Comparison of ENCODE assay signal across 21 cellular contexts in the genomic region with DNA sequence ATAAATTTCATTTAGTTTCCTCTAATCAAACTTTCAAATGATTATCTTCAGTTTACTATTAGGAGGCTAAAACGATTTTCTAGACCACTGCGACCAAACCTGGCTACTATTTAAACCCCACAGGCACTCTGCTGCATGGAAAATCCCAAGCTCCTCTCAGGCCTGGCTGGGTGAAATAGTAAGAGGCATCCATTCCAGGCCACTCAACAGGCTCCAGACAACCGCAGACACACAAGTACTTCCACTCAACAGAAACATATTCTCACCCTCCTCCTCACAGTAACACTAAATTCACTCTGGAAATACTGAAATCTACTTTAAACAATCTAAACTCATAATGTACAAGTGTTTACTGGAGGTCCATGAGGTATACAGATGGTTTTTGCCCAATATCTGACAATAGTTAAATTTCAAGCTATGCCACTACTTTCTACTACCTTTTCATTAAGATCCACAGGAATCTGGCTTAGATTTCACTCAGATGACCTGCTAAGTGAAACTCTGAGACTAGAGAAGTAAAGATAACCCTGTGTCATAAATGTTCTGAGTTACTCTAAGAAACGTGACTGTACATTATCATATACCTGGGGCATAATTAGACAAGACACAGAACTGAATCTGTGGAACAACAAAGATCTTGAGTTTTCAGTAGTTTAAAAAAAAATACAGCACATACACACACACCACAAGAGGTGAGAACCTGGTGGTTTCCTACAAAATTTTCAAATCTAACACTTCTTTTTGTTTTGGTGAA. TPM values are rescaled to one million over a fixed set of nuclear protein-coding genes. Genes with fewer than 3 reads are reported as not detected.
DNase-seq lines count a peak whose midpoint lies in the region; ATAC-seq, FAIRE-seq and TF ChIP-seq lines count a peak whose summit lies in the region.
"Had no signal": no experiment of that assay in that cellular context is flagged by ENCODE, and none has a peak within 500 bp of the region (broad histone marks: within the 10 kb centered on the region; RNA-seq: fewer than 3 reads in every experiment).

No MANE protein-coding gene starts in this region.

- TF ChIP-seq EP300 in GM12878 (IDR thresholded peaks at IDR 0.05; ENCODE audit: borderline replicate concordance in 1 of 2, control insufficient read depth in 1 of 2, low read depth in 2 of 2, low read length in 2 of 2) = no peak

- H3K27me3 ChIP-seq in CD4-positive, alpha-beta memory T cell (ENCODE audit: insufficient read depth, low read length) = no peaks in the 10 kb centered on the region
- H3K27me3 ChIP-seq in GM12878 (replicated peaks in 1 of 2; ENCODE audit: control insufficient read depth in 2 of 2, insufficient read depth in 2 of 2, low read length in 1 of 2) (no peaks in the 10 kb centered on the region), esophagus squamous epithelium (no peaks in the 10 kb centered on the region)
- H3K27me3 ChIP-seq: adrenal gland, esophagus muscularis mucosa had no signal

- BruUV-seq in GM12878 (replicated peaks; lab: Mats Ljungman, UMichigan) = TSS peak; percentile 5

- H4K20me1 ChIP-seq in GM12878 (ENCODE audit: control insufficient read depth, insufficient read depth) = no peaks in the 10 kb centered on the region

- no peak overlapping the region for H3K27ac ChIP-seq in CD4-positive, alpha-beta memory T cell (ENCODE audit: low read depth, low read length)
- H3K27ac ChIP-seq in HEK293 (ENCODE audit: extremely low read depth, low read depth, low read length) (no peak overlapping the region), GM12878 (ENCODE audit: control insufficient read depth, insufficient read depth) (no peak overlapping the region), mesodermal cell (ENCODE audit: low read depth, low read length, severe bottlenecking) (peak overlapping the region; percentile 16), esophagus squamous epithelium (no peak overlapping the region)
- H3K27ac ChIP-seq: adrenal gland, esophagus muscularis mucosa, thoracic aorta had no signal

- H3K9me3 ChIP-seq in CD4-positive, alpha-beta memory T cell (ENCODE audit: control insufficient read depth in 1 of 2, low read length in 2 of 2) = no peaks in the 10 kb centered on the region
- H3K9me3 ChIP-seq in HEK293 (ENCODE audit: control insufficient read depth, insufficient read depth, low read depth, low read length) (no peaks in the 10 kb centered on the region), GM12878 (replicated peaks; ENCODE audit: control insufficient read depth, insufficient read depth, low read length) (no peaks in the 10 kb centered on the region), mesodermal cell (ENCODE audit: control insufficient read depth, low read length) (no peaks in the 10 kb centered on the region), esophagus squamous epithelium (no peaks in the 10 kb centered on the region)
- H3K9me3 ChIP-seq: adrenal gland, Caco-2, esophagus muscularis mucosa, thoracic aorta had no signal

- no peak for FAIRE-seq in GM12878 (lab: Jason Lieb, UNC)
- FAIRE-seq: H1, HepG2, RCC 7860 had no signal

- 84% methylated on average over 4 of the region's 4 CpGs for WGBS in GM12878 (ENCODE audit: insufficient coverage, insufficient replicate concordance, low lambda C conversion rate, missing lambda C conversion rate)
- WGBS in mesodermal cell (ENCODE audit: insufficient coverage in 2 of 2), 2 experiments = 100% methylated on average over 1 to 2 of the region's 4 CpGs
- WGBS in esophagus squamous epithelium, 2 donors = 88 to 90% methylated on average over 4 of the region's 4 CpGs

- H3K4me3 ChIP-seq in CD4-positive, alpha-beta memory T cell (ENCODE audit: low read length in 2 of 2) = no peak overlapping the region
- no peak overlapping the region for H3K4me3 ChIP-seq in HEK293 (ENCODE audit: low read depth, low read length)
- no peak overlapping the region for H3K4me3 ChIP-seq in GM12878
- H3K4me3 ChIP-seq in mesodermal cell (ENCODE audit: extremely low read depth, insufficient read depth, low read length, poor library complexity, severe bottlenecking) = no peak overlapping the region
- H3K4me3 ChIP-seq in esophagus squamous epithelium = no peak overlapping the region
- H3K4me3 ChIP-seq: adrenal gland, esophagus muscularis mucosa, thoracic aorta had no signal

- no peak for TF ChIP-seq RAD21 in GM12878 (IDR thresholded peaks at IDR 0.05; ENCODE audit: insufficient read depth, low read depth, low read length)

- peaks cover 10 to 21% (median 17%) of the 10 kb centered on the region in 4 donors for H3K4me1 Mint-ChIP-seq in CD4-positive, alpha-beta memory T cell

- intact Hi-C loops in CD4-positive, alpha-beta memory T cell (cut with micrococcal nuclease) = loop anchor here (10.0 kb wide), 1 partner anchor 309 kb away; no protein-coding TSS in a partner anchor
- intact Hi-C loops in GM12878 (cut with micrococcal nuclease; ENCODE audit: unreplicated experiment) (loop anchor here (5.0 kb wide), 1 partner anchor 542 kb away; no protein-coding TSS in a partner anchor), esophagus squamous epithelium (cut with DNase I) (no loop called here)

- no peaks in the 10 kb centered on the region for H3K27me3 Mint-ChIP-seq in CD4-positive, alpha-beta memory T cell
- H3K27me3 Mint-ChIP-seq: stimulated activated memory B cell treated with anti-CD40 and anti-IgM and Interleukin-4, amounts not matched to agents 10 μg/mL and 1 μg/mL and 100 μg/mL, for 72 hours had no signal

- POLR2A ChIA-PET in CD4-positive, alpha-beta memory T cell (lab: Charles Lee; ENCODE audit: partially characterized antibody) = interaction anchor here (1.0 kb wide), 1 partner anchor 10 kb away, joined by 4 read pairs; no protein-coding TSS in a partner anchor
- POLR2A ChIA-PET in HEK293 (lab: Yijun Ruan, JAX) = no interaction called here
- POLR2A ChIA-PET in GM12878 (lab: Charles Lee) = interaction anchor here (0.7 kb wide), 1 partner anchor 51 kb away, joined by 3 read pairs; no protein-coding TSS in a partner anchor

- no peaks in the 10 kb centered on the region for H3K9me3 Mint-ChIP-seq in CD4-positive, alpha-beta memory T cell
- H3K9me3 Mint-ChIP-seq: stimulated activated memory B cell treated with anti-CD40 and anti-IgM and Interleukin-4, amounts not matched to agents 10 μg/mL and 1 μg/mL and 100 μg/mL, for 72 hours had no signal

- ATAC-seq in GM12878 = no peak
- ATAC-seq in GM18517 (IDR thresholded peaks at IDR 0.05; ENCODE audit: unreplicated experiment) = no peak
- no peak for ATAC-seq in HG03095 (IDR thresholded peaks at IDR 0.05; ENCODE audit: unreplicated experiment)
- ATAC-seq: HepG2; sciatic nerve; stimulated activated memory B cell treated with anti-CD40 and anti-IgM and Interleukin-4, amounts not matched to agents 10 μg/mL and 1 μg/mL and 100 μg/mL, for 72 hours had no signal

- in situ Hi-C loops in GM12878 (cut with MboI) = loop anchor here (5.0 kb wide), 1 partner anchor 292 kb away; a partner anchor contains a TSS

- H3K36me3 Mint-ChIP-seq in CD4-positive, alpha-beta memory T cell = peaks cover 16 to 38% of the 10 kb centered on the region in 2 donors

- CTCF ChIA-PET in CD4-positive, alpha-beta memory T cell (lab: Charles Lee; ENCODE audit: partially characterized antibody) = interaction anchor here (8.8 kb wide), 1 partner anchor 293 kb away, joined by 182 read pairs; a partner anchor contains a TSS
- CTCF ChIA-PET in HEK293 (lab: Yijun Ruan, JAX) (interaction anchor here (0.6 to 6.0 kb wide), 13 partner anchors 8 to 560 kb away, joined by 3 to 55 read pairs (median 5); a partner anchor contains a TSS), GM12878 (lab: Yijun Ruan, JAX) (interaction anchor here (0.6 to 9.6 kb wide), 9 partner anchors 9 to 293 kb away, joined by 3 to 210 read pairs (median 3); a partner anchor contains a TSS)

- DNase-seq in CD4-positive, alpha-beta memory T cell = no peak
- DNase-seq in GM12878 (ENCODE audit: low read depth, low spot score) (no peak), esophagus squamous epithelium (lab: John Stamatoyannopoulos, UW) (no peak), MV-4-11 (lab: John Stamatoyannopoulos, UW) (no peak)
- DNase-seq: activated CD4-positive, CD25-positive, alpha-beta regulatory T cell treated with anti-CD3 and anti-CD28 coated beads, Interleukin-2, amount 50 U/mL, for 72 hours; Caco-2; effector CD4-positive, alpha-beta T cell; NCI-H146; NCI-H345 had no signal

- H2AFZ ChIP-seq in GM12878 (ENCODE audit: control insufficient read depth, low read depth, low read length) = no peak overlapping the region

- no peak overlapping the region for H3K9ac ChIP-seq in GM12878 (ENCODE audit: control insufficient read depth, insufficient read depth, low read length)

- peak overlapping the region in 5 of 7 donors; percentile 5 to 42 (median 19) for H3K27ac Mint-ChIP-seq in CD4-positive, alpha-beta memory T cell

- no peaks in the 10 kb centered on the region for H3K4me1 ChIP-seq in CD4-positive, alpha-beta memory T cell (ENCODE audit: insufficient read depth, low read length)
- no peaks in the 10 kb centered on the region for H3K4me1 ChIP-seq in HEK293 (ENCODE audit: control insufficient read depth, insufficient read depth, low read length)
- H3K4me1 ChIP-seq in GM12878 (ENCODE audit: control insufficient read depth, insufficient read depth, low read length) = no peaks in the 10 kb centered on the region
- no peaks in the 10 kb centered on the region for H3K4me1 ChIP-seq in mesodermal cell (ENCODE audit: control insufficient read depth, insufficient read depth, low read length, poor library complexity, severe bottlenecking)
- no peaks in the 10 kb centered on the region for H3K4me1 ChIP-seq in esophagus squamous epithelium
- H3K4me1 ChIP-seq: Caco-2 had no signal

- no peak overlapping the region for H3K4me2 ChIP-seq in GM12878 (ENCODE audit: control insufficient read depth, insufficient read depth)

- no peaks in the 10 kb centered on the region for H3K79me2 ChIP-seq in GM12878 (ENCODE audit: control insufficient read depth, insufficient read depth, low read length)

- RAD21 ChIA-PET in GM12878 (lab: Charles Lee; ENCODE audit: unreplicated experiment) = interaction anchor here (0.5 to 9.9 kb wide), 4 partner anchors 9 to 1121 kb away, joined by 4 to 104 read pairs (median 6); no protein-coding TSS in a partner anchor

- TF ChIP-seq POLR2A in GM12878 (IDR thresholded peaks at IDR 0.05; ENCODE audit: low read depth, low read length) (no peak), esophagus squamous epithelium (IDR thresholded peaks at IDR 0.05) (no peak)

- peaks cover 14% of the 10 kb centered on the region for H3K36me3 ChIP-seq in CD4-positive, alpha-beta memory T cell (ENCODE audit: insufficient read depth, low read length)
- H3K36me3 ChIP-seq in HEK293 (ENCODE audit: control insufficient read depth in 2 of 2, insufficient read depth in 1 of 2, low read length in 2 of 2) (peaks cover 31 to 40% of the 10 kb centered on the region in 2 experiments), GM12878 (ENCODE audit: control insufficient read depth in 2 of 2, insufficient read depth in 2 of 2, low read length in 1 of 2) (peaks cover 2 to 24% of the 10 kb centered on the region in 2 experiments), mesodermal cell (ENCODE audit: control insufficient read depth, insufficient read depth, low read length) (peaks cover 52% of the 10 kb centered on the region), esophagus squamous epithelium (peaks cover 6 to 68% (median 7%) of the 10 kb centered on the region in 3 donors)

- SMC1A ChIA-PET in GM12878 (lab: Charles Lee; ENCODE audit: uncharacterized antibody, unreplicated experiment) = interaction anchor here (1.3 to 2.9 kb wide), 2 partner anchors 17 to 292 kb away, joined by 5 to 12 read pairs; no protein-coding TSS in a partner anchor

- no peak overlapping the region for H3K4me3 Mint-ChIP-seq in CD4-positive, alpha-beta memory T cell
- H3K4me3 Mint-ChIP-seq: stimulated activated memory B cell treated with anti-CD40 and anti-IgM and Interleukin-4, amounts not matched to agents 10 μg/mL and 1 μg/mL and 100 μg/mL, for 72 hours had no signal

- TF ChIP-seq CTCF in HEK293 (tag by site-specific recombination; IDR thresholded peaks at IDR 0.05) (no peak), GM12878 (IDR thresholded peaks at IDR 0.05 in 2 of 3, conservative IDR thresholded peaks at IDR 0.05 in 1 of 3; ENCODE audit: control insufficient read depth in 2 of 3, extremely low read depth in 1 of 3, insufficient read depth in 1 of 3, low read depth in 3 of 3, low read length in 3 of 3) (no peak), esophagus squamous epithelium (IDR thresholded peaks at IDR 0.05) (no peak)

RNA-seq across cellular contexts. Expression of a gene that starts 10.4 kb away (rescaled TPM):
- 10 to 100 TPM; 81.1 to 90.8 TPM for total RNA-seq in CD4-positive, alpha-beta memory T cell
- polyA plus RNA-seq in CD4-positive, alpha-beta memory T cell = 1 to 10 TPM; 3.8 to 7.0 TPM
- 75.2 and 78.3 TPM in 2 replicates for total RNA-seq in GM12878 (2013; cell fraction: nucleolus; rRNA removed)
- total RNA-seq in GM12878 (2014; rRNA removed) (12.0 and 12.2 TPM in 2 replicates), GM12878 (2014; rRNA removed; fragmentation: Illumina TruSeq; extraction: Trizol) (10.2 and 11.2 TPM in 2 replicates), GM12878 (2021) (43.0 and 48.0 TPM in 2 replicates), esophagus squamous epithelium (10 to 100 TPM; 20.9 to 28.8 (median 27.6) TPM)
- polyA plus RNA-seq in GM12878 (2011; ENCODE audit: low read depth) = 7.2 TPM
- polyA plus RNA-seq in GM12878 (2011; rRNA removed) (13.0 and 15.4 TPM in 2 replicates), GM12878 (2014; fragmentation: Illumina TruSeq; extraction: Trizol) (13.9 and 15.5 TPM in 2 replicates), GM12878 (2014; fragmentation: Nextera tagmentation; extraction: Ambion mirVana) (1 to 10 TPM; 1.9 to 2.0 TPM), GM12878 (2014; rRNA removed) (13.5 and 16.1 TPM in 2 replicates), GM12878 (2016; fragmentation: Nextera tagmentation; extraction: Ambion mirVana) (10 to 100 TPM; 15.8 to 16.8 TPM)
- 13.6 and 15.0 TPM in 2 replicates for polyA plus RNA-seq in GM12878 (2011; cell fraction: cytosol; rRNA removed)
- 15.6 and 16.9 TPM in 2 replicates for polyA plus RNA-seq in GM12878 (2011; cell fraction: nucleus; rRNA removed)
- polyA plus RNA-seq in GM12878 (2012) = 18.0 and 24.0 TPM in 2 replicates
- 67.3 and 122 TPM in 2 replicates for polyA minus RNA-seq in GM12878 (2011; rRNA and poly(A)+ RNA removed)
- 15.9 and 30.5 TPM in 2 replicates for polyA minus RNA-seq in GM12878 (2011; cell fraction: cytosol; rRNA and poly(A)+ RNA removed)
- polyA minus RNA-seq in GM12878 (2011; cell fraction: nucleus; rRNA and poly(A)+ RNA removed) = 36.3 and 54.1 TPM in 2 replicates
- polyA plus RNA-seq in mesodermal cell (2013, experiment 1 of 2) = 38.0 TPM
- 32.0 TPM for polyA plus RNA-seq in mesodermal cell (2013, experiment 2 of 2)

RNA-seq across cellular contexts. Expression of a gene that starts 28.1 kb away (rescaled TPM):
- total RNA-seq in CD4-positive, alpha-beta memory T cell = under 1 TPM; 0.42 to 0.55 TPM
- under 1 TPM in 1 of 2 donors, not detected in 1; 0.47 TPM for polyA plus RNA-seq in CD4-positive, alpha-beta memory T cell
- total RNA-seq in GM12878 (2013; cell fraction: nucleolus; rRNA removed) = 22.6 and 25.4 TPM in 2 replicates
- 14.6 and 18.8 TPM in 2 replicates for total RNA-seq in GM12878 (2014; rRNA removed)
- total RNA-seq in GM12878 (2014; rRNA removed; fragmentation: Illumina TruSeq; extraction: Trizol) = 16.1 and 17.3 TPM in 2 replicates
- 23.6 and 27.9 TPM in 2 replicates for total RNA-seq in GM12878 (2021)
- 14.1 TPM for polyA plus RNA-seq in GM12878 (2011; ENCODE audit: low read depth)
- 24.0 and 29.7 TPM in 2 replicates for polyA plus RNA-seq in GM12878 (2011; rRNA removed)
- 44.3 and 48.0 TPM in 2 replicates for polyA plus RNA-seq in GM12878 (2011; cell fraction: cytosol; rRNA removed)
- polyA plus RNA-seq in GM12878 (2011; cell fraction: nucleus; rRNA removed) = 17.3 and 20.9 TPM in 2 replicates
- 18.5 and 20.6 TPM in 2 replicates for polyA plus RNA-seq in GM12878 (2012)
- polyA plus RNA-seq in GM12878 (2014; fragmentation: Illumina TruSeq; extraction: Trizol) = 21.8 and 24.0 TPM in 2 replicates
- polyA plus RNA-seq in GM12878 (2014; fragmentation: Nextera tagmentation; extraction: Ambion mirVana) = 1 to 10 TPM; 2.9 to 6.2 TPM
- polyA plus RNA-seq in GM12878 (2014; rRNA removed) = 20.4 and 25.9 TPM in 2 replicates
- 10 to 100 TPM; 14.3 to 16.8 TPM for polyA plus RNA-seq in GM12878 (2016; fragmentation: Nextera tagmentation; extraction: Ambion mirVana)
- 59.7 and 62.1 TPM in 2 replicates for polyA minus RNA-seq in GM12878 (2011; rRNA and poly(A)+ RNA removed)
- polyA minus RNA-seq in GM12878 (2011; cell fraction: cytosol; rRNA and poly(A)+ RNA removed) = 13.5 and 14.9 TPM in 2 replicates
- polyA minus RNA-seq in GM12878 (2011; cell fraction: nucleus; rRNA and poly(A)+ RNA removed) = 8.7 and 12.3 TPM in 2 replicates
- polyA plus RNA-seq in mesodermal cell (2013, experiment 1 of 2) = 18.1 TPM
- polyA plus RNA-seq in mesodermal cell (2013, experiment 2 of 2) = 17.0 TPM
- total RNA-seq in esophagus squamous epithelium = 10 to 100 TPM; 12.7 to 31.9 (median 20.9) TPM

RNA-seq across cellular contexts. Expression of a gene that starts 47.8 kb away (rescaled TPM):
- total RNA-seq in CD4-positive, alpha-beta memory T cell = 10 to 100 TPM; 24.4 to 24.7 TPM
- polyA plus RNA-seq in CD4-positive, alpha-beta memory T cell = 10 to 100 TPM; 20.6 to 23.4 TPM
- 28.8 and 31.2 TPM in 2 replicates for total RNA-seq in GM12878 (2013; cell fraction: nucleolus; rRNA removed)
- total RNA-seq in GM12878 (2014; rRNA removed) (32.9 and 37.3 TPM in 2 replicates), GM12878 (2014; rRNA removed; fragmentation: Illumina TruSeq; extraction: Trizol) (10.1 and 11.9 TPM in 2 replicates), GM12878 (2021) (47.7 and 49.1 TPM in 2 replicates), esophagus squamous epithelium (10 to 100 TPM; 16.6 to 33.0 (median 20.1) TPM)
- polyA plus RNA-seq in GM12878 (2011; ENCODE audit: low read depth) = 13.8 TPM
- polyA plus RNA-seq in GM12878 (2011; rRNA removed) (7.0 and 31.6 TPM in 2 replicates), GM12878 (2014; fragmentation: Illumina TruSeq; extraction: Trizol) (28.0 and 48.2 TPM in 2 replicates), GM12878 (2014; fragmentation: Nextera tagmentation; extraction: Ambion mirVana) (1 to 10 TPM; 2.4 to 5.0 TPM), GM12878 (2014; rRNA removed) (27.3 and 33.1 TPM in 2 replicates), GM12878 (2016; fragmentation: Nextera tagmentation; extraction: Ambion mirVana) (10 to 100 TPM; 53.3 to 55.6 TPM)
- polyA plus RNA-seq in GM12878 (2011; cell fraction: cytosol; rRNA removed) = 24.3 and 27.8 TPM in 2 replicates
- polyA plus RNA-seq in GM12878 (2011; cell fraction: nucleus; rRNA removed) = 40.0 and 46.3 TPM in 2 replicates
- 20.9 and 22.6 TPM in 2 replicates for polyA plus RNA-seq in GM12878 (2012)
- 29.4 and 35.0 TPM in 2 replicates for polyA minus RNA-seq in GM12878 (2011; rRNA and poly(A)+ RNA removed)
- 10.4 and 15.1 TPM in 2 replicates for polyA minus RNA-seq in GM12878 (2011; cell fraction: cytosol; rRNA and poly(A)+ RNA removed)
- 25.1 and 40.4 TPM in 2 replicates for polyA minus RNA-seq in GM12878 (2011; cell fraction: nucleus; rRNA and poly(A)+ RNA removed)
- 18.2 TPM for polyA plus RNA-seq in mesodermal cell (2013, experiment 1 of 2)
- polyA plus RNA-seq in mesodermal cell (2013, experiment 2 of 2) = 17.9 TPM

Comparison
In these comparisons a context has a peak if more than half of its experiments do, and no peak if none do; other contexts are left out.
1. RNA of a gene that starts 28.1 kb away (total RNA-seq): 12.7 to 31.9 TPM in esophagus squamous epithelium and 14.6 to 27.9 TPM in GM12878; 0.42 to 0.55 TPM in CD4-positive, alpha-beta memory T cell; every median in the first group is over 4 times any median in the second.